ENCODE assay signal across 1 cellular context in genomic region chr15:78322243-78322642, GRCh38.
TF ChIP-seq lines count a peak whose summit lies in the region.

No MANE protein-coding gene starts in this region.

TF ChIP-seq in HEK293, 187 proteins besides CTCF, POLR2A, EP300 and RAD21 (continued from another document and continues in another):
- peak; percentile 95 for TF ChIP-seq ATF2 (tag by site-specific recombination; IDR thresholded peaks at IDR 0.05; ENCODE audit: low read depth)
- no peak for TF ChIP-seq ZNF645 (tag by site-specific recombination; IDR thresholded peaks at IDR 0.05)
- TF ChIP-seq ZNF660 (tag by site-specific recombination; IDR thresholded peaks at IDR 0.05): peak; percentile 99
- TF ChIP-seq ZNF677 (tag by site-specific recombination; IDR thresholded peaks at IDR 0.05): no peak
- no peak for TF ChIP-seq ZNF302 (tag by site-specific recombination; IDR thresholded peaks at IDR 0.05; ENCODE audit: low read depth)
- no peak for TF ChIP-seq ZNF664 (tag by site-specific recombination; IDR thresholded peaks at IDR 0.05)
- TF ChIP-seq ZBTB49 (tag by site-specific recombination; IDR thresholded peaks at IDR 0.05; ENCODE audit: low read depth): no peak
- TF ChIP-seq ZNF776 (tag by site-specific recombination; IDR thresholded peaks at IDR 0.05; ENCODE audit: borderline replicate concordance): no peak
- no peak for TF ChIP-seq ZNF214 (tag by site-specific recombination; IDR thresholded peaks at IDR 0.05; ENCODE audit: borderline replicate concordance)
- no peak for TF ChIP-seq SETDB1 (IDR thresholded peaks at IDR 0.05; ENCODE audit: insufficient read length, low read length)
- TF ChIP-seq ZNF555 (tag by site-specific recombination; conservative IDR thresholded peaks at IDR 0.05): no peak
- TF ChIP-seq HIC1 (tag by site-specific recombination; IDR thresholded peaks at IDR 0.05): peak; percentile 70; the same call in 1 of the 2 replicates
- no peak for TF ChIP-seq ZNF248 (tag by site-specific recombination; IDR thresholded peaks at IDR 0.05)
- TF ChIP-seq ZBTB8A (tag by site-specific recombination; IDR thresholded peaks at IDR 0.05): peak; percentile 68
- peak; percentile 55; the same call in 1 of the 2 replicates for TF ChIP-seq KLF17 (tag by site-specific recombination; IDR thresholded peaks at IDR 0.05)
- no peak for TF ChIP-seq MEIS1 (CRISPR knock-in tag; IDR thresholded peaks at IDR 0.05; ENCODE audit: borderline replicate concordance)
- TF ChIP-seq ZNF37A (tag by site-specific recombination; IDR thresholded peaks at IDR 0.05): no peak
- no peak for TF ChIP-seq ZNF157 (tag by site-specific recombination; IDR thresholded peaks at IDR 0.05)
- no peak for TF ChIP-seq ZBTB20 (tag by site-specific recombination; IDR thresholded peaks at IDR 0.05)
- no peak for TF ChIP-seq ZNF16 (tag by site-specific recombination; IDR thresholded peaks at IDR 0.05; ENCODE audit: low read depth)
- no peak for TF ChIP-seq ZBTB44 (tag by site-specific recombination; IDR thresholded peaks at IDR 0.05)
- no peak for TF ChIP-seq ZNF549 (tag by site-specific recombination; IDR thresholded peaks at IDR 0.05)
- TF ChIP-seq ZNF837 (tag by site-specific recombination; IDR thresholded peaks at IDR 0.05): no peak
- no peak for TF ChIP-seq ZNF148 (tag by site-specific recombination; IDR thresholded peaks at IDR 0.05; ENCODE audit: borderline replicate concordance)
- peak; percentile 72; the same call in 1 of the 2 replicates for TF ChIP-seq ZSCAN30 (tag by site-specific recombination; IDR thresholded peaks at IDR 0.05)
- no peak for TF ChIP-seq ZNF366 (tag by site-specific recombination; conservative IDR thresholded peaks at IDR 0.05)
- no peak for TF ChIP-seq ZNF433 (tag by site-specific recombination; IDR thresholded peaks at IDR 0.05; ENCODE audit: low read depth)
- TF ChIP-seq YY1 (tag by site-specific recombination; IDR thresholded peaks at IDR 0.05): peak; percentile 51; the same call in 1 of the 2 replicates
- TF ChIP-seq ZNF324 (tag by site-specific recombination; IDR thresholded peaks at IDR 0.05): peak; percentile 81; the same call in 1 of the 2 replicates
- TF ChIP-seq PRDM2 (tag by site-specific recombination; IDR thresholded peaks at IDR 0.05; ENCODE audit: borderline replicate concordance): no peak
- TF ChIP-seq HOXA7 (CRISPR knock-in tag; IDR thresholded peaks at IDR 0.05; ENCODE audit: borderline replicate concordance): no peak
- TF ChIP-seq GLIS1 (tag by site-specific recombination; IDR thresholded peaks at IDR 0.05): peak; percentile 68
- no peak for TF ChIP-seq ZNF621 (tag by site-specific recombination; IDR thresholded peaks at IDR 0.05)
- no peak for TF ChIP-seq ZSCAN5A (tag by site-specific recombination; IDR thresholded peaks at IDR 0.05)
- peak; percentile 63 for TF ChIP-seq ZNF423 (tag by site-specific recombination; IDR thresholded peaks at IDR 0.05)
- no peak for TF ChIP-seq ZNF658 (tag by site-specific recombination; IDR thresholded peaks at IDR 0.05)
- no peak for TF ChIP-seq ZNF335 (tag by site-specific recombination; conservative IDR thresholded peaks at IDR 0.05)
